ENCODE assay signal across 8 cellular contexts in genomic region chr18:51463483-51464136, GRCh38.
"Had no signal": no experiment of that assay in that cellular context is flagged by ENCODE, and none has a peak within 500 bp of the region (broad histone marks: within the 10 kb centered on the region; RNA-seq: fewer than 3 reads in every experiment).

No MANE protein-coding gene starts in this region.

- H3K9me3 ChIP-seq: HAP-1 had no signal

- DNase-seq: GM23248, GOT3, H7, HFFc6, IMR-90 had no signal

- H3K27ac ChIP-seq: GM23248 had no signal

- H3K4me3 ChIP-seq: GM23248, HAP-1, K562 had no signal

- H3K4me1 ChIP-seq: HAP-1 had no signal

- H2AFZ ChIP-seq: GM23248 had no signal

- ATAC-seq: HCT116, K562 had no signal

- H3K9ac ChIP-seq: GM23248 had no signal

- H3K36me3 ChIP-seq: HAP-1 had no signal
